Comparison of ENCODE assay signal across 28 cellular contexts in the genomic region with DNA sequence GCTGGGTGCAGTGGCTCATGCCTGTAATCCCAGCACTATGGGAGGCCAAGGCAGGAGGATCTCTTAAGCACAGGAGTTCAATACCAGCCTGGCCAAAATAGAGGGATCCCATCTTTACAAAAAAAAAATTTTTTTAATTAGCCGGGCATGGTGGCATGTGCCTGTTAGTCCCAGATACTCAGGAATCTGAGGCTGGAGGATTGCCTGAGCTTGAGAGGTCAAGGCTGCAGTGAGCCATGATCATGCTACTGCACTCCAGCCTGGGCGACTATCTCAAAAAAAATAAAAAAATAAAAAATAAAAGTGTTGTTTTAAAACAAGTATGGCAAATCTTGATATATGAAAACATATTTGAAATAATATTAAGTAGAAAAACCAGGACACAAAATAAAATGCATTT.
"Had no signal": no experiment of that assay in that cellular context is flagged by ENCODE, and none has a peak within 500 bp of the region (broad histone marks: within the 10 kb centered on the region; RNA-seq: fewer than 3 reads in every experiment).

No MANE protein-coding gene starts in this region.

- H3K9me3 Mint-ChIP-seq: stimulated activated effector memory CD8-positive, alpha-beta T cell treated with anti-CD3 and anti-CD28 coated beads, Interleukin-12 subunit alpha, Interleukin-12 subunit beta, amount 100 ng/mL, for 72 hours; stimulated activated naive B cell treated with anti-CD40 and anti-IgM and Interleukin-4, amounts not matched to agents 10 μg/mL and 1 μg/mL and 100 μg/mL, for 72 hours; stimulated activated naive CD8-positive, alpha-beta T cell treated with anti-CD3 and anti-CD28 coated beads, Interleukin-15, amount 100 ng/mL, for 72 hours; stimulated activated naive CD8-positive, alpha-beta T cell treated with anti-CD3 and anti-CD28 coated beads, Interleukin-15, Interleukin-2, amounts not matched to agents 100 ng/mL and 50 ng/mL, for 24 hours had no signal

- H3K4me3 ChIP-seq: stomach, suprapubic skin, testis, thoracic aorta, thyroid gland, tibial artery, tibial nerve, transverse colon, upper lobe of left lung, upper lobe of right lung, uterus, vagina had no signal

- H3K36me3 Mint-ChIP-seq: stimulated activated effector memory CD8-positive, alpha-beta T cell treated with anti-CD3 and anti-CD28 coated beads, Interleukin-12 subunit alpha, Interleukin-12 subunit beta, amount 100 ng/mL, for 72 hours; stimulated activated naive B cell treated with anti-CD40 and anti-IgM and Interleukin-4, amounts not matched to agents 10 μg/mL and 1 μg/mL and 100 μg/mL, for 72 hours; type B pancreatic cell had no signal

- H3K27me3 Mint-ChIP-seq: stimulated activated naive CD8-positive, alpha-beta T cell treated with anti-CD3 and anti-CD28 coated beads, Interleukin-15, amount 100 ng/mL, for 72 hours; stimulated activated naive CD8-positive, alpha-beta T cell treated with anti-CD3 and anti-CD28 coated beads, Interleukin-15, Interleukin-2, amounts not matched to agents 100 ng/mL and 50 ng/mL, for 24 hours; type B pancreatic cell had no signal

- H3K4me1 ChIP-seq: suprapubic skin, testis, thyroid gland, tibial artery, tibial nerve, transverse colon, upper lobe of left lung, upper lobe of right lung, uterus had no signal

- FAIRE-seq: urothelium cell line had no signal

- ATAC-seq: stimulated activated effector memory CD8-positive, alpha-beta T cell treated with anti-CD3 and anti-CD28 coated beads, Interleukin-12 subunit alpha, Interleukin-12 subunit beta, amount 100 ng/mL, for 72 hours; stimulated activated naive B cell treated with anti-CD40 and anti-IgM and Interleukin-4, amounts not matched to agents 10 μg/mL and 1 μg/mL and 100 μg/mL, for 72 hours; stimulated activated naive CD8-positive, alpha-beta T cell treated with anti-CD3 and anti-CD28 coated beads, Interleukin-15, amount 100 ng/mL, for 72 hours; upper lobe of right lung had no signal

- H3K27me3 ChIP-seq: stomach, suprapubic skin, testis, thyroid gland, tibial artery, tibial nerve, transverse colon, upper lobe of left lung, upper lobe of right lung, uterus, vagina had no signal

- H3K27ac ChIP-seq: stomach, suprapubic skin, testis, thoracic aorta, thyroid gland, tibial artery, tibial nerve, transverse colon, upper lobe of left lung, upper lobe of right lung, uterus, vagina had no signal

- DNase-seq: stimulated activated CD4-positive, alpha-beta T cell treated with anti-CD3 and anti-CD28 coated beads, Interleukin-2, amount 100 ng/mL, for 24 hours; stimulated activated CD4-positive, alpha-beta T cell treated with anti-CD3 and anti-CD28 coated beads, Interleukin-2, amount 100 ng/mL, for 48 hours; stimulated activated CD4-positive, alpha-beta T cell treated with anti-CD3 and anti-CD28 coated beads, Interleukin-4, amount 100 ng/mL, for 1 hour; stimulated activated CD4-positive, alpha-beta T cell treated with anti-CD3 and anti-CD28 coated beads, Interleukin-4, amount 100 ng/mL, for 24 hours; stimulated activated CD4-positive, alpha-beta T cell treated with anti-CD3 and anti-CD28 coated beads, Interleukin-4, amount 100 ng/mL, for 4 hours; stimulated activated CD8-positive, alpha-beta memory T cell treated with anti-CD3 and anti-CD28 coated beads, Interleukin-4, amount 100 ng/mL, for 48 hours; stimulated activated naive B cell treated with anti-CD40 and anti-IgM and Interleukin-4, amounts not matched to agents 10 μg/mL and 1 μg/mL and 100 μg/mL, for 72 hours; stimulated activated naive CD4-positive, alpha-beta T cell; stimulated activated naive CD4-positive, alpha-beta T cell treated with Interleukin-2 at 50 U/mL for 16 hours; stimulated activated naive CD8-positive, alpha-beta T cell treated with anti-CD3 and anti-CD28 coated beads, Interleukin-15, amount 100 ng/mL, for 72 hours; stomach; substantia nigra; testis; thyroid gland; tibial artery; transverse colon; trophoblast cell; upper lobe of left lung; upper lobe of right lung; uterus had no signal

- H3K4me1 Mint-ChIP-seq: stimulated activated effector memory CD8-positive, alpha-beta T cell treated with anti-CD3 and anti-CD28 coated beads, Interleukin-12 subunit alpha, Interleukin-12 subunit beta, amount 100 ng/mL, for 72 hours; stimulated activated naive B cell treated with anti-CD40 and anti-IgM and Interleukin-4, amounts not matched to agents 10 μg/mL and 1 μg/mL and 100 μg/mL, for 72 hours; stimulated activated naive CD8-positive, alpha-beta T cell treated with anti-CD3 and anti-CD28 coated beads, Interleukin-15, amount 100 ng/mL, for 72 hours had no signal

- H3K27ac Mint-ChIP-seq: stimulated activated effector memory CD8-positive, alpha-beta T cell treated with anti-CD3 and anti-CD28 coated beads, Interleukin-12 subunit alpha, Interleukin-12 subunit beta, amount 100 ng/mL, for 72 hours; stimulated activated naive B cell treated with anti-CD40 and anti-IgM and Interleukin-4, amounts not matched to agents 10 μg/mL and 1 μg/mL and 100 μg/mL, for 72 hours; stimulated activated naive CD8-positive, alpha-beta T cell treated with anti-CD3 and anti-CD28 coated beads, Interleukin-15, amount 100 ng/mL, for 72 hours; stimulated activated naive CD8-positive, alpha-beta T cell treated with anti-CD3 and anti-CD28 coated beads, Interleukin-15, Interleukin-2, amounts not matched to agents 100 ng/mL and 50 ng/mL, for 24 hours; type B pancreatic cell had no signal

- H3K4me3 Mint-ChIP-seq: stimulated activated effector memory CD8-positive, alpha-beta T cell treated with anti-CD3 and anti-CD28 coated beads, Interleukin-12 subunit alpha, Interleukin-12 subunit beta, amount 100 ng/mL, for 72 hours; stimulated activated naive B cell treated with anti-CD40 and anti-IgM and Interleukin-4, amounts not matched to agents 10 μg/mL and 1 μg/mL and 100 μg/mL, for 72 hours; stimulated activated naive CD8-positive, alpha-beta T cell treated with anti-CD3 and anti-CD28 coated beads, Interleukin-15, amount 100 ng/mL, for 72 hours; stimulated activated naive CD8-positive, alpha-beta T cell treated with anti-CD3 and anti-CD28 coated beads, Interleukin-15, Interleukin-2, amounts not matched to agents 100 ng/mL and 50 ng/mL, for 24 hours; type B pancreatic cell had no signal

- H3K9me3 ChIP-seq: stomach, suprapubic skin, testis, thoracic aorta, thyroid gland, tibial artery, tibial nerve, transverse colon, upper lobe of left lung, upper lobe of right lung, uterus, vagina had no signal

- H3K36me3 ChIP-seq: stomach, suprapubic skin, thoracic aorta, thyroid gland, tibial artery, tibial nerve, transverse colon, upper lobe of left lung, upper lobe of right lung, uterus, vagina had no signal
